Comparison of ENCODE assay signal across 11 cellular contexts in genomic region chr2:223469270-223470057, GRCh38.
DNase-seq lines count a peak whose midpoint lies in the region; ATAC-seq and TF ChIP-seq lines count a peak whose summit lies in the region.
"Had no signal": no experiment of that assay in that cellular context is flagged by ENCODE, and none has a peak within 500 bp of the region (broad histone marks: within the 10 kb centered on the region; RNA-seq: fewer than 3 reads in every experiment).

No MANE protein-coding gene starts in this region.

- DNase-seq in adrenal gland: peak; percentile 11 to 92 (median 23)
- DNase-seq in left ventricle myocardium superior: peak; percentile 65
- DNase-seq in SKM-1 (lab: John Stamatoyannopoulos, UW; ENCODE audit: unreplicated experiment): no peak
- no peak for DNase-seq in activated naive CD4-positive, alpha-beta T cell treated with anti-CD3 and anti-CD28 coated beads for 36 hours
- no peak for DNase-seq in Calu3
- DNase-seq in NCI-H774 (lab: John Stamatoyannopoulos, UW): no peak
- DNase-seq: erythroblast, KG1 had no signal

- H3K9me3 Mint-ChIP-seq in activated naive CD4-positive, alpha-beta T cell treated with anti-CD3 and anti-CD28 coated beads for 36 hours: no peaks in the 10 kb centered on the region
- H3K9me3 Mint-ChIP-seq in Calu3 (ENCODE audit: low read depth, unreplicated experiment): no peaks in the 10 kb centered on the region
- H3K9me3 Mint-ChIP-seq: activated T-helper 1 cell treated with anti-CD3 and anti-CD28 coated beads, Interleukin-12 subunit alpha, Interleukin-12 subunit beta, Interleukin-2, Interleukin-4 antibody, amounts not matched to agents 30 ng/mL and 10 ng/mL and 1 ng/mL, durations not matched to agents 14 hours and 24 hours and 36 hours had no signal

- H3K36me3 ChIP-seq in adrenal gland (replicated peaks in 1 of 2) (no peaks in the 10 kb centered on the region), skeletal muscle satellite cell (ENCODE audit: insufficient read depth, low read length) (no peaks in the 10 kb centered on the region)

- H3K27me3 ChIP-seq in adrenal gland: no peaks in the 10 kb centered on the region
- H3K27me3 ChIP-seq in skeletal muscle satellite cell (ENCODE audit: control insufficient read depth, insufficient read depth, low read length): no peaks in the 10 kb centered on the region

- peaks cover 0 to 10% of the 10 kb centered on the region in 2 donors for H3K4me1 ChIP-seq in adrenal gland (replicated peaks in 1 of 2)
- peaks cover 39% of the 10 kb centered on the region for H3K4me1 ChIP-seq in skeletal muscle satellite cell (ENCODE audit: control insufficient read depth, insufficient read depth, low read length)

- peak; percentile 56 for ATAC-seq in GM18907 (IDR thresholded peaks at IDR 0.05; ENCODE audit: unreplicated experiment)
- peak; percentile 82 for ATAC-seq in left ventricle myocardium superior

- H3K27ac Mint-ChIP-seq in activated naive CD4-positive, alpha-beta T cell treated with anti-CD3 and anti-CD28 coated beads for 36 hours: no peak overlapping the region
- H3K27ac Mint-ChIP-seq in Calu3 (ENCODE audit: unreplicated experiment): no peak overlapping the region
- H3K27ac Mint-ChIP-seq: activated T-helper 1 cell treated with anti-CD3 and anti-CD28 coated beads, Interleukin-12 subunit alpha, Interleukin-12 subunit beta, Interleukin-2, Interleukin-4 antibody, amounts not matched to agents 30 ng/mL and 10 ng/mL and 1 ng/mL, durations not matched to agents 14 hours and 24 hours and 36 hours had no signal

- peak overlapping the region; percentile 40 for H3K9ac ChIP-seq in skeletal muscle satellite cell (ENCODE audit: low read depth, low read length)

- H3K4me2 ChIP-seq in skeletal muscle satellite cell (ENCODE audit: low read length): no peak overlapping the region

- no peaks in the 10 kb centered on the region for H3K36me3 Mint-ChIP-seq in activated naive CD4-positive, alpha-beta T cell treated with anti-CD3 and anti-CD28 coated beads for 36 hours (ENCODE audit: low read depth)
- H3K36me3 Mint-ChIP-seq in Calu3 (ENCODE audit: insufficient read depth, unreplicated experiment): no peaks in the 10 kb centered on the region

- CTCF ChIA-PET in activated naive CD4-positive, alpha-beta T cell treated with anti-CD3 and anti-CD28 coated beads for 36 hours (lab: Charles Lee): no interaction called here
- CTCF ChIA-PET in Calu3 (lab: Charles Lee): no interaction called here

- no TSS peak for BruUV-seq in Calu3 (replicated peaks; lab: Mats Ljungman, UMichigan)

- 66 to 79% (median 73%) methylated on average over 6 of the region's 6 CpGs for WGBS in adrenal gland, 4 donors

- TF ChIP-seq CTCF in adrenal gland (IDR thresholded peaks at IDR 0.05) (no peak), Calu3 (IDR thresholded peaks at IDR 0.05; ENCODE audit: unreplicated experiment) (no peak)

- H3K9me3 ChIP-seq in adrenal gland (replicated peaks in 1 of 3) (no peaks in the 10 kb centered on the region), skeletal muscle satellite cell (replicated peaks; ENCODE audit: low read length) (no peaks in the 10 kb centered on the region)

- H3K27me3 Mint-ChIP-seq in activated naive CD4-positive, alpha-beta T cell treated with anti-CD3 and anti-CD28 coated beads for 36 hours (ENCODE audit: low read depth): no peaks in the 10 kb centered on the region
- H3K27me3 Mint-ChIP-seq in Calu3 (ENCODE audit: unreplicated experiment): no peaks in the 10 kb centered on the region

- H3K4me3 Mint-ChIP-seq in activated naive CD4-positive, alpha-beta T cell treated with anti-CD3 and anti-CD28 coated beads for 36 hours: no peak overlapping the region
- H3K4me3 Mint-ChIP-seq in Calu3 (ENCODE audit: low read depth, unreplicated experiment): no peak overlapping the region
- H3K4me3 Mint-ChIP-seq: activated T-helper 1 cell treated with anti-CD3 and anti-CD28 coated beads, Interleukin-12 subunit alpha, Interleukin-12 subunit beta, Interleukin-2, Interleukin-4 antibody, amounts not matched to agents 30 ng/mL and 10 ng/mL and 1 ng/mL, durations not matched to agents 14 hours and 24 hours and 36 hours had no signal

- peak overlapping the region in 1 of 5 donors; percentile 27 for H3K27ac ChIP-seq in adrenal gland

- TF ChIP-seq POLR2A in adrenal gland (IDR thresholded peaks at IDR 0.05): no peak

- intact Hi-C loops in adrenal gland (cut with DNase I) (no loop called here), left ventricle myocardium superior (cut with micrococcal nuclease) (no loop called here), Calu3 (cut with micrococcal nuclease; ENCODE audit: unreplicated experiment) (no loop called here)
- intact Hi-C loops in activated naive CD4-positive, alpha-beta T cell treated with anti-CD3 and anti-CD28 coated beads for 36 hours (cut with micrococcal nuclease): no loop called here

- H3K4me3 ChIP-seq in adrenal gland: no peak overlapping the region
- no peak overlapping the region for H3K4me3 ChIP-seq in skeletal muscle satellite cell (ENCODE audit: low read length)

- no peaks in the 10 kb centered on the region for H3K4me1 Mint-ChIP-seq in activated naive CD4-positive, alpha-beta T cell treated with anti-CD3 and anti-CD28 coated beads for 36 hours (ENCODE audit: low read depth)
- peaks cover 12% of the 10 kb centered on the region for H3K4me1 Mint-ChIP-seq in Calu3 (ENCODE audit: low read depth, unreplicated experiment)

Comparison
In these comparisons a context has a peak if more than half of its experiments do, and no peak if none do; other contexts are left out.
1. DNase-seq: peak in adrenal gland (7 of 7) and left ventricle myocardium superior (single experiment); none in SKM-1 (single experiment), activated naive CD4-positive, alpha-beta T cell treated with anti-CD3 and anti-CD28 coated beads for 36 hours (single experiment), Calu3 (single experiment) and NCI-H774 (single experiment).